Comparison of ENCODE assay signal across 2 cellular contexts in genomic region chr3:46114324-46114988, GRCh38.
TF ChIP-seq lines count a peak whose summit lies in the region.

No MANE protein-coding gene starts in this region.

TF ChIP-seq in K562, 482 proteins besides CTCF, POLR2A, EP300 and RAD21 (continued from another document):
- TF ChIP-seq ATF3 (IDR thresholded peaks at IDR 0.05) (0 out of 2 replicates have a peak, but pooled peaks have one; percentile 12), ATF3 (CRISPR knock-in tag; conservative IDR thresholded peaks at IDR 0.05) (no peak), MEF2D (tag; conservative IDR thresholded peaks at IDR 0.05; ENCODE audit: low read depth) (no peak), TCF3 (CRISPR knock-in tag; IDR thresholded peaks at IDR 0.05) (no peak)

TF ChIP-seq in HepG2, 621 proteins besides CTCF, POLR2A, EP300 and RAD21 (continued from another document and continues in another):
- TF ChIP-seq ATF4 (CRISPR knock-in tag; IDR thresholded peaks at IDR 0.05) (peak in 1 of 2 experiments; percentile 91; a peak in 2 of 4 replicates), ZNF547 (CRISPR knock-in tag; IDR thresholded peaks at IDR 0.05) (no peak), ZNF234 (CRISPR knock-in tag; conservative IDR thresholded peaks at IDR 0.05) (no peak), ELF3 (CRISPR knock-in tag; IDR thresholded peaks at IDR 0.05) (0 out of 2 replicates have a peak, but pooled peaks have one; percentile 15), NFE2L1 (CRISPR knock-in tag; IDR thresholded peaks at IDR 0.05; ENCODE audit: borderline replicate concordance) (no peak), ZSCAN25 (CRISPR knock-in tag; IDR thresholded peaks at IDR 0.05) (no peak), PAX8 (CRISPR knock-in tag; IDR thresholded peaks at IDR 0.05; ENCODE audit: borderline replicate concordance) (no peak), SP2 (CRISPR knock-in tag; IDR thresholded peaks at IDR 0.05) (no peak), ELK4 (CRISPR knock-in tag; IDR thresholded peaks at IDR 0.05; ENCODE audit: borderline replicate concordance) (no peak), ZNF101 (CRISPR knock-in tag; IDR thresholded peaks at IDR 0.05; ENCODE audit: borderline replicate concordance, low read depth) (no peak), ZNF660 (CRISPR knock-in tag; IDR thresholded peaks at IDR 0.05; ENCODE audit: borderline replicate concordance, low read depth) (no peak), CENPX (CRISPR knock-in tag; IDR thresholded peaks at IDR 0.05) (no peak), ZNF24 (IDR thresholded peaks at IDR 0.05) (no peak), CREBL2 (CRISPR knock-in tag; IDR thresholded peaks at IDR 0.05; ENCODE audit: borderline replicate concordance) (no peak), ZNF546 (CRISPR knock-in tag; conservative IDR thresholded peaks at IDR 0.05) (no peak), NFIC (IDR thresholded peaks at IDR 0.05; ENCODE audit: low read length) (no peak), THAP11 (CRISPR knock-in tag; IDR thresholded peaks at IDR 0.05) (0 out of 2 replicates have a peak, but pooled peaks have one; percentile 25), CREB1 (IDR thresholded peaks at IDR 0.05) (no peak), CREB1 (CRISPR knock-in tag; IDR thresholded peaks at IDR 0.05) (no peak), CCAR2 (optimal IDR thresholded peaks at IDR 0.05; ENCODE audit: low read depth, low read length) (no peak), SAP130 (CRISPR knock-in tag; IDR thresholded peaks at IDR 0.05; ENCODE audit: low read depth) (0 out of 2 replicates have a peak, but pooled peaks have one; percentile 11), GATAD2A (CRISPR knock-in tag; IDR thresholded peaks at IDR 0.05) (peak; percentile 36; the same call in 1 of the 2 replicates), TBL1XR1 (IDR thresholded peaks at IDR 0.05; ENCODE audit: borderline replicate concordance, low read length, partially characterized antibody) (peak; percentile 47), TFDP1 (CRISPR knock-in tag; IDR thresholded peaks at IDR 0.05; ENCODE audit: borderline replicate concordance) (no peak), E2F2 (CRISPR knock-in tag; IDR thresholded peaks at IDR 0.05; ENCODE audit: borderline replicate concordance) (no peak), ZNF441 (CRISPR knock-in tag; IDR thresholded peaks at IDR 0.05; ENCODE audit: borderline replicate concordance) (no peak), ZNF331 (CRISPR knock-in tag; IDR thresholded peaks at IDR 0.05) (no peak), ZNF800 (CRISPR knock-in tag; IDR thresholded peaks at IDR 0.05) (no peak), MYC (CRISPR knock-in tag; IDR thresholded peaks at IDR 0.05; ENCODE audit: borderline replicate concordance) (no peak), NR1H2 (CRISPR knock-in tag; IDR thresholded peaks at IDR 0.05; ENCODE audit: borderline replicate concordance, low read depth) (no peak), ZNF235 (CRISPR knock-in tag; IDR thresholded peaks at IDR 0.05; ENCODE audit: borderline replicate concordance) (no peak), ZNF350 (CRISPR knock-in tag; IDR thresholded peaks at IDR 0.05; ENCODE audit: borderline replicate concordance, low read depth) (no peak), SPEN (CRISPR knock-in tag; IDR thresholded peaks at IDR 0.05; ENCODE audit: low read depth) (no peak), AGO2 (optimal IDR thresholded peaks at IDR 0.05; ENCODE audit: low read depth, low read length) (no peak), TOE1 (CRISPR knock-in tag; IDR thresholded peaks at IDR 0.05) (no peak), SMC3 (IDR thresholded peaks at IDR 0.05; ENCODE audit: low read length) (peak; percentile 20; the same call in 1 of the 2 replicates), HMG20A (CRISPR knock-in tag; IDR thresholded peaks at IDR 0.05; ENCODE audit: borderline replicate concordance) (peak; percentile 22; the same call in 1 of the 2 replicates), ZNF430 (CRISPR knock-in tag; IDR thresholded peaks at IDR 0.05) (no peak), ZNF513 (CRISPR knock-in tag; conservative IDR thresholded peaks at IDR 0.05) (no peak), TRIM24 (CRISPR knock-in tag; IDR thresholded peaks at IDR 0.05) (no peak), SALL2 (CRISPR knock-in tag; IDR thresholded peaks at IDR 0.05) (no peak), FOXP1 (IDR thresholded peaks at IDR 0.05) (no peak; the same call in 1 of the 2 replicates), FOXP1 (CRISPR knock-in tag; IDR thresholded peaks at IDR 0.05) (peak; percentile 82), ZNF260 (CRISPR knock-in tag; IDR thresholded peaks at IDR 0.05; ENCODE audit: borderline replicate concordance, low read depth) (no peak), SSRP1 (CRISPR knock-in tag; IDR thresholded peaks at IDR 0.05) (no peak), MXI1 (IDR thresholded peaks at IDR 0.05; ENCODE audit: borderline replicate concordance, low read depth, low read length) (no peak), HDAC6 (IDR thresholded peaks at IDR 0.05; ENCODE audit: low read depth, low read length) (no peak), MAFF (IDR thresholded peaks at IDR 0.05; ENCODE audit: low read depth, low read length) (no peak), JARID2 (CRISPR knock-in tag; IDR thresholded peaks at IDR 0.05; ENCODE audit: insufficient replicate concordance) (no peak), CEBPG (CRISPR knock-in tag; IDR thresholded peaks at IDR 0.05) (peak; percentile 76), ZSCAN21 (CRISPR knock-in tag; IDR thresholded peaks at IDR 0.05; ENCODE audit: borderline replicate concordance) (no peak), ZUFSP (CRISPR knock-in tag; IDR thresholded peaks at IDR 0.05; ENCODE audit: borderline replicate concordance) (no peak), KMT2A (CRISPR knock-in tag; IDR thresholded peaks at IDR 0.05) (no peak), MTERF4 (CRISPR knock-in tag; IDR thresholded peaks at IDR 0.05) (no peak), ZSCAN31 (CRISPR knock-in tag; IDR thresholded peaks at IDR 0.05; ENCODE audit: low read depth) (no peak), PAF1 (CRISPR knock-in tag; IDR thresholded peaks at IDR 0.05) (no peak), ZNF75D (CRISPR knock-in tag; IDR thresholded peaks at IDR 0.05; ENCODE audit: borderline replicate concordance) (no peak), ZNF496 (CRISPR knock-in tag; IDR thresholded peaks at IDR 0.05; ENCODE audit: insufficient replicate concordance) (no peak), FOXK1 (CRISPR knock-in tag; IDR thresholded peaks at IDR 0.05; ENCODE audit: borderline replicate concordance, low read depth) (no peak), CEBPB (IDR thresholded peaks at IDR 0.05; ENCODE audit: borderline replicate concordance, low read depth, low read length) (peak; percentile 92)
